ENCODE assay signal across 15 cellular contexts in genomic region chr6:111474106-111474505, GRCh38. TPM values are rescaled to one million over a fixed set of nuclear protein-coding genes. Genes with fewer than 3 reads are reported as not detected.
DNase-seq lines count a peak whose midpoint lies in the region; ATAC-seq and TF ChIP-seq lines count a peak whose summit lies in the region.
"Had no signal": no experiment of that assay in that cellular context is flagged by ENCODE, and none has a peak within 500 bp of the region (broad histone marks: within the 10 kb centered on the region; RNA-seq: fewer than 3 reads in every experiment).

No MANE protein-coding gene starts in this region.

- H4K20me1 ChIP-seq in Loucy (ENCODE audit: insufficient read depth, low read length, poor library complexity, severe bottlenecking) = peaks cover 49% of the 10 kb centered on the region

- H3K4me1 ChIP-seq in Loucy (ENCODE audit: insufficient read depth, low read length, poor library complexity, severe bottlenecking) = peaks cover 46% of the 10 kb centered on the region
- H3K4me1 ChIP-seq in adipocyte (ENCODE audit: control insufficient read depth, insufficient read depth, low read length) = peaks cover 70% of the 10 kb centered on the region

- peaks cover 23% of the 10 kb centered on the region for H3K4me1 Mint-ChIP-seq in Calu3 (ENCODE audit: low read depth, unreplicated experiment)

- H3K36me3 Mint-ChIP-seq in Calu3 (ENCODE audit: insufficient read depth, unreplicated experiment) = no peaks in the 10 kb centered on the region

- no peak for TF ChIP-seq CTCF in Loucy (conservative IDR thresholded peaks at IDR 0.05; ENCODE audit: low read length)
- TF ChIP-seq CTCF in Calu3 (IDR thresholded peaks at IDR 0.05; ENCODE audit: unreplicated experiment) = no peak

- DNase-seq in NCI-H345 (lab: John Stamatoyannopoulos, UW) (peak; percentile 15), NCI-H345 treated with DMSO at 0.1 percent for 48 hours (lab: John Stamatoyannopoulos, UW; ENCODE audit: unreplicated experiment) (no peak), adipocyte (ENCODE audit: low read depth) (no peak), myocyte (ENCODE audit: low read depth) (peak; percentile 18), Calu3 (no peak)
- DNase-seq: CD8-positive, alpha-beta T cell; NCI-H2081; NCI-H446 treated with DMSO at 0.1 percent for 48 hours; NCI-H774; Peyer's patch had no signal

- no TSS peak for BruUV-seq in Calu3 (replicated peaks; lab: Mats Ljungman, UMichigan)

- H3K27me3 ChIP-seq in Loucy (ENCODE audit: insufficient read depth, low read length, poor library complexity, severe bottlenecking) (no peaks in the 10 kb centered on the region), adipocyte (replicated peaks; ENCODE audit: control insufficient read depth, insufficient read depth, low read length) (no peaks in the 10 kb centered on the region)
- H3K27me3 ChIP-seq: BLaER1, Peyer's patch had no signal

- H3F3A ChIP-seq in Loucy (ENCODE audit: low read depth) = no peaks in the 10 kb centered on the region

- H3K9ac ChIP-seq in Loucy (ENCODE audit: low read depth, low read length, poor library complexity, severe bottlenecking) (no peak overlapping the region), adipocyte (ENCODE audit: low read length) (peak overlapping the region; percentile 37)
- H3K9ac ChIP-seq: BLaER1 had no signal

- H3K27ac Mint-ChIP-seq in Calu3 (ENCODE audit: unreplicated experiment) = no peak overlapping the region
- H3K27ac Mint-ChIP-seq: CD8-positive, alpha-beta T cell; IgD-negative memory B cell had no signal

- H3K4me2 ChIP-seq in Loucy (ENCODE audit: low read depth, low read length, poor library complexity, severe bottlenecking) = peak overlapping the region; percentile 51
- H3K4me2 ChIP-seq: BLaER1 had no signal

- no peak for ATAC-seq in HG03378 (IDR thresholded peaks at IDR 0.05; ENCODE audit: unreplicated experiment)
- ATAC-seq: CD8-positive, alpha-beta T cell; Right ventricle myocardium inferior had no signal

- no peaks in the 10 kb centered on the region for H3K9me3 ChIP-seq in Loucy (ENCODE audit: insufficient read depth, low read depth, low read length)
- H3K9me3 ChIP-seq in adipocyte (ENCODE audit: control insufficient read depth, low read length) = no peaks in the 10 kb centered on the region
- H3K9me3 ChIP-seq: BLaER1, Peyer's patch had no signal

- no peak overlapping the region for H3K4me3 ChIP-seq in Loucy (ENCODE audit: low read length, poor library complexity, severe bottlenecking)
- peak overlapping the region; percentile 33 for H3K4me3 ChIP-seq in adipocyte (ENCODE audit: low read length)
- H3K4me3 ChIP-seq: BLaER1, Peyer's patch had no signal

- H3K9me3 Mint-ChIP-seq in Calu3 (ENCODE audit: low read depth, unreplicated experiment) = no peaks in the 10 kb centered on the region
- H3K9me3 Mint-ChIP-seq: CD8-positive, alpha-beta T cell; IgD-negative memory B cell had no signal

- intact Hi-C loops in Calu3 (cut with micrococcal nuclease; ENCODE audit: unreplicated experiment) = no loop called here

- CTCF ChIA-PET in Calu3 (lab: Charles Lee) = no interaction called here

- H3K27me3 Mint-ChIP-seq in Calu3 (ENCODE audit: unreplicated experiment) = no peaks in the 10 kb centered on the region
- H3K27me3 Mint-ChIP-seq: IgD-negative memory B cell had no signal

- no peaks in the 10 kb centered on the region for H3K9me2 ChIP-seq in Loucy (replicated peaks; ENCODE audit: low read depth, low read length)

- no peak overlapping the region for H3K4me3 Mint-ChIP-seq in Calu3 (ENCODE audit: low read depth, unreplicated experiment)
- H3K4me3 Mint-ChIP-seq: CD8-positive, alpha-beta T cell; IgD-negative memory B cell had no signal

- H3K36me3 ChIP-seq in Loucy (ENCODE audit: insufficient read depth, low read length) (no peaks in the 10 kb centered on the region), adipocyte (ENCODE audit: control insufficient read depth, insufficient read depth, low read length, severe bottlenecking) (peaks cover 24% of the 10 kb centered on the region)
- H3K36me3 ChIP-seq: Peyer's patch had no signal

- H2AFZ ChIP-seq in Loucy (ENCODE audit: low read length) = no peak overlapping the region

- peaks cover 93% of the 10 kb centered on the region for H3K79me2 ChIP-seq in Loucy (ENCODE audit: insufficient read depth, low read length)

RNA-seq across cellular contexts. Expression of gene REV3L, which starts 8.9 kb away (rescaled TPM):
- total RNA-seq in myocyte (48.7 and 71.2 TPM in 2 replicates), Calu3 (2022) (17.2 and 19.0 TPM in 2 replicates)
- polyA plus RNA-seq in myocyte (2012) = 7.8 TPM

Comparison
In these comparisons a context has a peak if more than half of its experiments do, and no peak if none do; other contexts are left out.
1. DNase-seq: peak in NCI-H345 (single experiment) and myocyte (single experiment); none in NCI-H345 treated with DMSO at 0.1 percent for 48 hours (single experiment), adipocyte (single experiment) and Calu3 (single experiment).